ENCODE assay signal across 13 cellular contexts in the genomic region with DNA sequence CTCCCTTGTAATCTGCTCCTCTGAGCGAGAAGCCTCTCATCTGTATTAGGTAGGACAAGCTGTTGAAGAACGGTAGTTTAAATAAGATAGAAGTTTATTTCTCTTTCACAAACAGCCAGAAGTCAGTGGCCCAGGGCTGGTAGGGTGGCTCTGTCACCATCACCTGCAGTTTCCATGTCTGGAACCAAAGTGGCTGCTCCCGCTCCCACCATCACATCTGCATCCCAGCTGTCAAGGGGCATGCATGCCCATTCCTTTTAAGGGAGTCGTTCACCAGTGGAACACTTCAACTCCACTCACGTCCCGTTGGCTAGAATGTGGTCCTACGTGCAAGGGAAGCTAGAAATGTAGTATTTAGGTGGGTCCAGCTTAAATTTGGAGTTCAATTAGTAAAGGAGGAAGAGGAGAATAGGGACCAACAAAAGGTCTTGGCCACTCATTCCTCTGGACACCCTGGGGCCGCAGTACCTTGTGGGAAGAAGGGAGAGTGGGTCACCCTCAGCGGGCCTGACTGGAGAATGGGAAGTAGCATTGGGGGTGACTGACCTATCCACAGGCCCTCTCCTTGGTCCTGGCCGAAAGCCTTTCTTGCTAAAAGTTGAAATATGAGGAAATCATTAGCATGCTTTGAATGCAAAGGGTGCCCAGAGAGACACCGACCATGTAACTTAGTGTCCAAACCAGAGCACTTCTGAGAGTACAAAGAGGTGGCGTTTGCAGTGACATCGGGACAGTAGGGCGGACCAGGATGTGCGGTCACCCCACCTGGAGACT. TPM values are rescaled to one million over a fixed set of nuclear protein-coding genes. Genes with fewer than 3 reads are reported as not detected.
DNase-seq lines count a peak whose midpoint lies in the region; ATAC-seq, FAIRE-seq and TF ChIP-seq lines count a peak whose summit lies in the region.
"Had no signal": no experiment of that assay in that cellular context is flagged by ENCODE, and none has a peak within 500 bp of the region (broad histone marks: within the 10 kb centered on the region; RNA-seq: fewer than 3 reads in every experiment).

No MANE protein-coding gene starts in this region.

- no peak overlapping the region for H3K4me3 ChIP-seq in left ventricle myocardium inferior
- H3K4me3 ChIP-seq in bronchial epithelial cell (ENCODE audit: low read depth, low read length): no peak overlapping the region
- H3K4me3 ChIP-seq in esophagus squamous epithelium: no peak overlapping the region
- H3K4me3 ChIP-seq: BLaER1 treated with 17β-estradiol and CSF1 and Interleukin-3, amounts not matched to agents 10 nM and 100 nM; GM23248 had no signal

- no peak for TF ChIP-seq POLR2A in esophagus squamous epithelium (IDR thresholded peaks at IDR 0.05)

- DNase-seq in left ventricle myocardium superior (peak; percentile 15), left ventricle myocardium inferior (no peak), bronchial epithelial cell (ENCODE audit: low read depth) (no peak), amygdala (lab: John Stamatoyannopoulos, UW) (no peak), esophagus squamous epithelium (lab: John Stamatoyannopoulos, UW) (no peak)
- no peak for DNase-seq in stimulated activated CD4-positive, alpha-beta T cell treated with anti-CD3 and anti-CD28 coated beads, Interleukin-4, amount 100 ng/mL, for 24 hours
- DNase-seq: ACHN; Calu3; CD4-positive, CD25-positive, alpha-beta regulatory T cell; DMS 273 treated with DMSO at 0.1 percent for 48 hours; GM23248 had no signal

- H3K4me1 ChIP-seq in left ventricle myocardium inferior (peaks cover 67% of the 10 kb centered on the region), esophagus squamous epithelium (peaks cover 0 to 37% (median 3%) of the 10 kb centered on the region in 3 donors)

- no peak overlapping the region for H3K27ac ChIP-seq in left ventricle myocardium inferior (replicated peaks)
- H3K27ac ChIP-seq in esophagus squamous epithelium: no peak overlapping the region
- H3K27ac ChIP-seq: BLaER1 treated with 17β-estradiol and CSF1 and Interleukin-3, amounts not matched to agents 10 nM and 100 nM; GM23248 had no signal

- TF ChIP-seq EP300 in Ishikawa (IDR thresholded peaks at IDR 0.05; ENCODE audit: borderline replicate concordance): no peak

- H3K27me3 ChIP-seq in left ventricle myocardium inferior (ENCODE audit: low read depth) (no peaks in the 10 kb centered on the region), bronchial epithelial cell (ENCODE audit: control insufficient read depth, insufficient read depth, low read length) (no peaks in the 10 kb centered on the region), esophagus squamous epithelium (peaks cover 0 to 23% (median 0%) of the 10 kb centered on the region in 4 donors)
- H3K27me3 ChIP-seq: BLaER1 treated with 17β-estradiol and CSF1 and Interleukin-3, amounts not matched to agents 10 nM and 100 nM had no signal

- intact Hi-C loops in left ventricle myocardium superior (cut with micrococcal nuclease): no loop called here
- intact Hi-C loops in left ventricle myocardium inferior (cut with micrococcal nuclease): no loop called here
- intact Hi-C loops in esophagus squamous epithelium (cut with DNase I): no loop called here

- ATAC-seq in left ventricle myocardium superior: no peak

- WGBS in esophagus squamous epithelium, 2 donors: 89 to 94% methylated on average over 9 to 15 of the region's 15 CpGs

- H3K9me3 ChIP-seq in left ventricle myocardium inferior (replicated peaks) (peaks cover under 1% of the 10 kb centered on the region), esophagus squamous epithelium (no peaks in the 10 kb centered on the region)
- H3K9me3 ChIP-seq: BLaER1 treated with 17β-estradiol and CSF1 and Interleukin-3, amounts not matched to agents 10 nM and 100 nM had no signal

- peak; percentile 50 for FAIRE-seq in bronchial epithelial cell (lab: Jason Lieb, UNC)

- TF ChIP-seq CTCF in left ventricle myocardium inferior (IDR thresholded peaks at IDR 0.05; ENCODE audit: borderline replicate concordance): no peak
- no peak for TF ChIP-seq CTCF in bronchial epithelial cell (IDR thresholded peaks at IDR 0.05; ENCODE audit: insufficient read depth, low read length, severe bottlenecking)
- no peak for TF ChIP-seq CTCF in esophagus squamous epithelium (IDR thresholded peaks at IDR 0.05)

- H3K36me3 ChIP-seq in left ventricle myocardium inferior: no peaks in the 10 kb centered on the region
- H3K36me3 ChIP-seq in bronchial epithelial cell (ENCODE audit: control insufficient read depth, insufficient read depth, low read length): no peaks in the 10 kb centered on the region
- H3K36me3 ChIP-seq in esophagus squamous epithelium: no peaks in the 10 kb centered on the region
- H3K36me3 ChIP-seq: BLaER1 treated with 17β-estradiol and CSF1 and Interleukin-3, amounts not matched to agents 10 nM and 100 nM had no signal

- TF ChIP-seq RAD21 in Ishikawa (IDR thresholded peaks at IDR 0.05; ENCODE audit: low read depth): no peak

TF ChIP-seq in Ishikawa, 13 proteins besides CTCF, POLR2A, EP300 and RAD21:
- TF ChIP-seq, protein P1, sequence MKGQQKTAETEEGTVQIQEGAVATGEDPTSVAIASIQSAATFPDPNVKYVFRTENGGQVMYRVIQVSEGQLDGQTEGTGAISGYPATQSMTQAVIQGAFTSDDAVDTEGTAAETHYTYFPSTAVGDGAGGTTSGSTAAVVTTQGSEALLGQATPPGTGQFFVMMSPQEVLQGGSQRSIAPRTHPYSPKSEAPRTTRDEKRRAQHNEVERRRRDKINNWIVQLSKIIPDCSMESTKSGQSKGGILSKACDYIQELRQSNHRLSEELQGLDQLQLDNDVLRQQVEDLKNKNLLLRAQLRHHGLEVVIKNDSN (IDR thresholded peaks at IDR 0.05): no peak
- TF ChIP-seq, protein P2, sequence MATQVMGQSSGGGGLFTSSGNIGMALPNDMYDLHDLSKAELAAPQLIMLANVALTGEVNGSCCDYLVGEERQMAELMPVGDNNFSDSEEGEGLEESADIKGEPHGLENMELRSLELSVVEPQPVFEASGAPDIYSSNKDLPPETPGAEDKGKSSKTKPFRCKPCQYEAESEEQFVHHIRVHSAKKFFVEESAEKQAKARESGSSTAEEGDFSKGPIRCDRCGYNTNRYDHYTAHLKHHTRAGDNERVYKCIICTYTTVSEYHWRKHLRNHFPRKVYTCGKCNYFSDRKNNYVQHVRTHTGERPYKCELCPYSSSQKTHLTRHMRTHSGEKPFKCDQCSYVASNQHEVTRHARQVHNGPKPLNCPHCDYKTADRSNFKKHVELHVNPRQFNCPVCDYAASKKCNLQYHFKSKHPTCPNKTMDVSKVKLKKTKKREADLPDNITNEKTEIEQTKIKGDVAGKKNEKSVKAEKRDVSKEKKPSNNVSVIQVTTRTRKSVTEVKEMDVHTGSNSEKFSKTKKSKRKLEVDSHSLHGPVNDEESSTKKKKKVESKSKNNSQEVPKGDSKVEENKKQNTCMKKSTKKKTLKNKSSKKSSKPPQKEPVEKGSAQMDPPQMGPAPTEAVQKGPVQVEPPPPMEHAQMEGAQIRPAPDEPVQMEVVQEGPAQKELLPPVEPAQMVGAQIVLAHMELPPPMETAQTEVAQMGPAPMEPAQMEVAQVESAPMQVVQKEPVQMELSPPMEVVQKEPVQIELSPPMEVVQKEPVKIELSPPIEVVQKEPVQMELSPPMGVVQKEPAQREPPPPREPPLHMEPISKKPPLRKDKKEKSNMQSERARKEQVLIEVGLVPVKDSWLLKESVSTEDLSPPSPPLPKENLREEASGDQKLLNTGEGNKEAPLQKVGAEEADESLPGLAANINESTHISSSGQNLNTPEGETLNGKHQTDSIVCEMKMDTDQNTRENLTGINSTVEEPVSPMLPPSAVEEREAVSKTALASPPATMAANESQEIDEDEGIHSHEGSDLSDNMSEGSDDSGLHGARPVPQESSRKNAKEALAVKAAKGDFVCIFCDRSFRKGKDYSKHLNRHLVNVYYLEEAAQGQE (IDR thresholded peaks at IDR 0.05; ENCODE audit: low read depth): peak; percentile 67
TF ChIP-seq in Ishikawa: peak in this region for 1.

RNA-seq across cellular contexts. Expression of a gene that starts 48.0 kb away (rescaled TPM):
- 12.0 TPM for total RNA-seq in left ventricle myocardium superior
- total RNA-seq in left ventricle myocardium inferior: 10.5 TPM
- under 0.01 TPM in 1 of 2 replicates, not detected in the other for total RNA-seq in bronchial epithelial cell
- 1 to 10 TPM in 1 of 4 donors, under 1 TPM in 3; 0.38 to 3.3 (median 0.48) TPM for total RNA-seq in esophagus squamous epithelium
- total RNA-seq: Calu3; CD4-positive, CD25-positive, alpha-beta regulatory T cell had no signal
